Comparison of ENCODE assay signal across 8 cellular contexts in the genomic region with DNA sequence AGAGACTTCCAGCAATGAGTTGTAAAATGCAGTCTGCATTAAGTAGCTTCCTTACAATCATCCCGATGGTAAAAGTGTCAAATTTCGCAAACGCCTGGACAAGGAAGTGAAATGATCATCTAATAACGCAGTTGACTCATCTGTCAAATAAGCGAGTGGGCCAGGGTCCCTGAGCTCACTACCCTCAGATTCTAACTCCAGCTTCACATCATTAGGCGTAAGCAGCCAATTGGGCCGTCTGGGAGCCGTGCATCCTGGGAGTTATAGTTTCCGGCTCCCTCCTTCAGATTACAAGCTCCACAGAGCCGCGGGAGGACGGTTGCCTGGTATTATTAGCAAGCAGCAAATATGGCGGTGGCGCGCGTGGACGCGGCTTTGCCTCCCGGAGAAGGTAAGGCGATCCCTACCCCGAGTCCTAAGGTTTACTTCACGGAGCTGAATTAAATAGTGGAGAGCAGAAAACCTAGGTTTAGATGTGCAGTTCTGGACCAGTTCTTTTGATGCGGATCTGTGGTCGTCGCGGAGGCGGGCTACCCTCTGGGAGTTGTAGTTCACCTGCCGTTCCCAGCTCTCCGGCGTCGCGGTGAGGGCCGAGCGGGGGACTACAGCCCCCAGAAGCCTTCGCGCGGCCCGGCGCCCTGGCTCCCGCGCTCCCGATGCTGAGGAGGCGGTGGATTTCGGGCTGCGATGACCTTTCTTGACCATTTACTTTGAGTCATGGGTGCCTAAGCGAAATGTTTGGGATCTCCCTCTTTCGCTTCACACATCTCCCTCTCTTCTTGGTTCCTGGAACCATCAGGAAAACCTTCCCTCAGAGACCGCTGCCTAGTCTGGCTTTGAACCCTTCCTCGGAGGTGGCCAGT. TPM values are rescaled to one million over a fixed set of nuclear protein-coding genes. Genes with fewer than 3 reads are reported as not detected.
A peak's percentile ranks its signal among the peaks of the same experiment; 100 is the strongest.
DNase-seq lines count a peak whose midpoint lies in the region; ATAC-seq and TF ChIP-seq lines count a peak whose summit lies in the region.

A gene with protein sequence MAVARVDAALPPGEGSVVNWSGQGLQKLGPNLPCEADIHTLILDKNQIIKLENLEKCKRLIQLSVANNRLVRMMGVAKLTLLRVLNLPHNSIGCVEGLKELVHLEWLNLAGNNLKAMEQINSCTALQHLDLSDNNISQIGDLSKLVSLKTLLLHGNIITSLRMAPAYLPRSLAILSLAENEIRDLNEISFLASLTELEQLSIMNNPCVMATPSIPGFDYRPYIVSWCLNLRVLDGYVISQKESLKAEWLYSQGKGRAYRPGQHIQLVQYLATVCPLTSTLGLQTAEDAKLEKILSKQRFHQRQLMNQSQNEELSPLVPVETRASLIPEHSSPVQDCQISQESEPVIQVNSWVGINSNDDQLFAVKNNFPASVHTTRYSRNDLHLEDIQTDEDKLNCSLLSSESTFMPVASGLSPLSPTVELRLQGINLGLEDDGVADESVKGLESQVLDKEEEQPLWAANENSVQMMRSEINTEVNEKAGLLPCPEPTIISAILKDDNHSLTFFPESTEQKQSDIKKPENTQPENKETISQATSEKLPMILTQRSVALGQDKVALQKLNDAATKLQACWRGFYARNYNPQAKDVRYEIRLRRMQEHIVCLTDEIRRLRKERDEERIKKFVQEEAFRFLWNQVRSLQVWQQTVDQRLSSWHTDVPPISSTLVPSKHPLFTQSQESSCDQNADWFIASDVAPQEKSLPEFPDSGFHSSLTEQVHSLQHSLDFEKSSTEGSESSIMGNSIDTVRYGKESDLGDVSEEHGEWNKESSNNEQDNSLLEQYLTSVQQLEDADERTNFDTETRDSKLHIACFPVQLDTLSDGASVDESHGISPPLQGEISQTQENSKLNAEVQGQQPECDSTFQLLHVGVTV (plus strand): TSS at position 286 of the 863 bp plus-strand sequence. CDS start 63 bp downstream, at position 349.

- H3K4me3 ChIP-seq in duodenal mucosa (ENCODE audit: low read depth in 1 of 2, low read length in 2 of 2), result peak within 1 kb of the TSS; percentile 90 to 100
- H3K4me3 ChIP-seq in lower leg skin (ENCODE audit: low read depth, poor library complexity, severe bottlenecking), result peak within 1 kb of the TSS; percentile 85

- peak within 1 kb of the TSS; percentile 75 for H3K27ac ChIP-seq in C4-2B
- peak within 1 kb of the TSS; percentile 59 for H3K27ac ChIP-seq in duodenal mucosa (ENCODE audit: low read depth, low read length)

- peak within 1 kb of the TSS; percentile 88 for H3K9ac ChIP-seq in duodenal mucosa (ENCODE audit: low read depth in 1 of 2, low read length in 2 of 2)

- peaks cover 4 to 6% of the 10 kb centered on the region in 2 donors for H3K4me1 ChIP-seq in duodenal mucosa (ENCODE audit: control insufficient read depth in 1 of 2, insufficient read depth in 2 of 2, low read length in 2 of 2)

- DNase-seq in NCI-H82 (lab: John Stamatoyannopoulos, UW) (peak; percentile 99), lower leg skin (ENCODE audit: low spot score in 2 of 2) (peak; percentile 91 to 97)
- peak; percentile 90 to 92 for DNase-seq in activated CD4-positive, alpha-beta T cell treated with anti-CD3 and anti-CD28 coated beads, Interleukin-2, amount 50 U/mL, for 48 hours
- peak; percentile 81 to 88 for DNase-seq in stimulated activated CD4-positive, alpha-beta T cell treated with anti-CD3 and anti-CD28 coated beads, Interleukin-4, amount 100 ng/mL, for 48 hours (ENCODE audit: low read depth in 2 of 2)

- 0% methylated on average over 35 to 49 of the region's 49 CpGs for WGBS in lower leg skin, 2 donors

- H3K27me3 ChIP-seq in duodenal mucosa (ENCODE audit: control insufficient read depth in 1 of 2, insufficient read depth in 2 of 2, low read length in 2 of 2), result no peaks in the 10 kb centered on the region

- H3K9me3 ChIP-seq in duodenal mucosa (ENCODE audit: control insufficient read depth in 1 of 2, low read length in 2 of 2), result no peaks in the 10 kb centered on the region

- H3K36me3 ChIP-seq in duodenal mucosa (ENCODE audit: control insufficient read depth in 1 of 2, insufficient read depth in 2 of 2, low read length in 2 of 2), result peaks cover 0 to 10% of the 10 kb centered on the region in 2 donors

- no peak for TF ChIP-seq POLR2A in lower leg skin (IDR thresholded peaks at IDR 0.05)

- TF ChIP-seq CTCF in C4-2B (conservative IDR thresholded peaks at IDR 0.05) (no peak), lower leg skin (IDR thresholded peaks at IDR 0.05) (no peak)

- intact Hi-C loops in lower leg skin (cut with DNase I; ENCODE audit: low total_unique reads), result no loop called here

- ATAC-seq in GM19397 (IDR thresholded peaks at IDR 0.05; ENCODE audit: unreplicated experiment), result peak; percentile 94
- peak; percentile 87 for ATAC-seq in HG03571 (IDR thresholded peaks at IDR 0.05; ENCODE audit: unreplicated experiment)

RNA-seq across cellular contexts. Expression of the gene that starts here (rescaled TPM):
- 1 to 10 TPM; 6.5 to 8.3 (median 7.4) TPM for total RNA-seq in lower leg skin

Comparison
In these comparisons a context has a peak if more than half of its experiments do, and no peak if none do; other contexts are left out.
1. Peak in every context shown above with its lines: DNase-seq, ATAC-seq, H3K4me3 ChIP-seq and H3K27ac ChIP-seq.